In the genomic region with DNA sequence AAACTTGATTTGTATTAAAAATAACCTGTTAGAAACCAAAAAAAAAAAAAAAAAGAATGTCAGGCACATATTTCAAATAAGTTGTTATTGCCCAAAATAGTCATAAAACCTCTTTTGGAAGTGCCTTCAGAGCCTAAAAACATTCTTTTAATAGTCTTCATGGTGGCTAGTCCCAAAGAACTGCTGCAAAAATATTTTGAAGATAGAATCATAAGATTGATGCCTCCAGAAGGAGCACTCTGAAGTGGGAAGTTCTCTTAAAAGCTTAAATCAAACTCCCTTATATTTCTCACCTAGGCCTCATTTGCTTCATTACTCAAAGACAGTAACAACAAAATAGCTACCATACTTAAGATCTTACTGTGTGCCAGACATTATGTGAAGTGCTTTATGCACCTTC, we compare ENCODE assay signal across 34 cellular contexts. TPM values are rescaled to one million over a fixed set of nuclear protein-coding genes. Genes with fewer than 3 reads are reported as not detected.
A peak's percentile ranks its signal among the peaks of the same experiment; 100 is the strongest.
DNase-seq lines count a peak whose midpoint lies in the region; ATAC-seq and TF ChIP-seq lines count a peak whose summit lies in the region.
"Had no signal": no experiment of that assay in that cellular context is flagged by ENCODE, and none has a peak within 500 bp of the region (broad histone marks: within the 10 kb centered on the region; RNA-seq: fewer than 3 reads in every experiment).

No MANE protein-coding gene starts in this region.

- H3K36me3 Mint-ChIP-seq in chondrocyte (ENCODE audit: low read depth) (peaks cover 3% of the 10 kb centered on the region), type B pancreatic cell (no peaks in the 10 kb centered on the region)
- peaks cover 1% of the 10 kb centered on the region for H3K36me3 Mint-ChIP-seq in activated CD8-positive, alpha-beta T cell treated with anti-CD3 and anti-CD28 coated beads, Interleukin-2, amount 10 ng/mL, durations not matched to agents 7 days and 5 days (ENCODE audit: low read depth)
- H3K36me3 Mint-ChIP-seq: naive thymus-derived CD8-positive, alpha-beta T cell had no signal

- ATAC-seq in omental fat pad (ENCODE audit: low FRiP score), result peak; percentile 58
- ATAC-seq in activated CD8-positive, alpha-beta T cell treated with anti-CD3 and anti-CD28 coated beads, Interleukin-2, amount 10 ng/mL, durations not matched to agents 7 days and 5 days, result no peak
- ATAC-seq in GM21723 (IDR thresholded peaks at IDR 0.05; ENCODE audit: unreplicated experiment), result no peak
- no peak for ATAC-seq in esophagus mucosa
- ATAC-seq: left lobe of liver; naive thymus-derived CD8-positive, alpha-beta T cell; stimulated activated naive CD8-positive, alpha-beta T cell treated with anti-CD3 and anti-CD28 coated beads, Interleukin-15, amount 100 ng/mL, for 72 hours had no signal

- in situ Hi-C loops in GM23248 (cut with MboI), result no loop called here

- no peaks in the 10 kb centered on the region for H3K36me3 ChIP-seq in GM23248 (ENCODE audit: low read depth)
- H3K36me3 ChIP-seq: cardiac muscle cell, upper lobe of left lung, WERI-Rb-1 had no signal

- H3K4me2 ChIP-seq in GM23248 (ENCODE audit: unreplicated experiment), result peak overlapping the region; percentile 5
- H3K4me2 ChIP-seq: PC-9, smooth muscle cell had no signal

- H3K27ac ChIP-seq in GM23248, result no peak overlapping the region
- H3K27ac ChIP-seq: cardiac muscle cell, PC-9, upper lobe of left lung, WERI-Rb-1 had no signal

- H3K4me1 ChIP-seq in GM23248 (ENCODE audit: insufficient read depth), result 0 out of 2 replicates have a peak, but pooled peaks cover 7% of the 10 kb centered on the region
- H3K4me1 ChIP-seq: upper lobe of left lung had no signal

- no peak for TF ChIP-seq CTCF in chondrocyte (IDR thresholded peaks at IDR 0.05)
- no peak for TF ChIP-seq CTCF in omental fat pad (IDR thresholded peaks at IDR 0.05)
- TF ChIP-seq CTCF in type B pancreatic cell (conservative IDR thresholded peaks at IDR 0.05), result no peak

- no peak overlapping the region for H3K9ac ChIP-seq in GM23248

- no peaks in the 10 kb centered on the region for H3K27me3 ChIP-seq in GM23248 (replicated peaks; ENCODE audit: insufficient read depth)
- H3K27me3 ChIP-seq: cardiac muscle cell, upper lobe of left lung had no signal

- no peak overlapping the region for H3K4me3 Mint-ChIP-seq in chondrocyte (ENCODE audit: unreplicated experiment)
- no peak overlapping the region for H3K4me3 Mint-ChIP-seq in type B pancreatic cell
- no peak overlapping the region for H3K4me3 Mint-ChIP-seq in activated CD8-positive, alpha-beta T cell treated with anti-CD3 and anti-CD28 coated beads, Interleukin-2, amount 10 ng/mL, durations not matched to agents 7 days and 5 days
- H3K4me3 Mint-ChIP-seq: activated CD4-positive, alpha-beta T cell treated with anti-CD3 and anti-CD28 coated beads, Interleukin-2, amount 10 ng/mL, durations not matched to agents 24 days and 14 days; naive thymus-derived CD8-positive, alpha-beta T cell; stimulated activated naive CD8-positive, alpha-beta T cell treated with anti-CD3 and anti-CD28 coated beads, Interleukin-15, amount 100 ng/mL, for 72 hours had no signal

- POLR2A ChIA-PET in activated CD8-positive, alpha-beta T cell treated with anti-CD3 and anti-CD28 coated beads, Interleukin-2, amount 10 ng/mL, durations not matched to agents 7 days and 5 days (lab: Charles Lee), result no interaction called here

- DNase-seq in GM23248 (no peak), chondrocyte (ENCODE audit: low spot score) (no peak), omental fat pad (ENCODE audit: low spot score) (no peak), type B pancreatic cell (ENCODE audit: extremely low spot score, unreplicated experiment) (no peak), RPMI8226 (no peak)
- DNase-seq in activated CD8-positive, alpha-beta T cell treated with anti-CD3 and anti-CD28 coated beads, Interleukin-2, amount 10 ng/mL, durations not matched to agents 7 days and 5 days, result no peak
- DNase-seq: activated CD4-positive, alpha-beta T cell treated with anti-CD3 and anti-CD28 coated beads, Interleukin-2, amount 10 ng/mL, durations not matched to agents 24 days and 14 days; activated T-cell treated with anti-CD3 and anti-CD28 coated beads, Interleukin-2, amount 50 U/mL, for 48 hours; Calu3; cortex of kidney; DMS79 treated with DMSO at 0.1 percent for 48 hours; GOT3; hypothalamus; mesenchymal stem cell; naive thymus-derived CD8-positive, alpha-beta T cell; NCI-H1694 treated with DMSO at 0.1 percent for 48 hours; NCI-H2171 treated with DMSO at 0.1 percent for 48 hours; NCI-H524 treated with DMSO at 0.1 percent for 48 hours; NK-92 treated with Interleukin-12 subunit alpha and Interleukin-12 subunit beta, amount 100 ng/mL, for 24 hours; occipital lobe; PC-9; SHP77; stimulated activated CD4-positive, alpha-beta T cell treated with anti-CD3 and anti-CD28 coated beads, Interleukin-1b, Interleukin-23, amount 100 ng/mL, for 48 hours; stimulated activated CD8-positive, alpha-beta memory T cell treated with anti-CD3 and anti-CD28 coated beads, Interleukin-4, amount 100 ng/mL, for 48 hours; stimulated activated naive CD8-positive, alpha-beta T cell treated with anti-CD3 and anti-CD28 coated beads, Interleukin-15, amount 100 ng/mL, for 72 hours; SW 1271; T-helper 9 cell; upper lobe of left lung; WERI-Rb-1 had no signal

- no peaks in the 10 kb centered on the region for H3K9me2 ChIP-seq in GM23248 (ENCODE audit: insufficient read depth)

- H3K9me3 ChIP-seq in GM23248 (ENCODE audit: low read depth), result no peaks in the 10 kb centered on the region
- H3K9me3 ChIP-seq: upper lobe of left lung had no signal

- peaks cover 32% of the 10 kb centered on the region for H3K4me1 Mint-ChIP-seq in chondrocyte (ENCODE audit: low read depth)
- peaks cover 3% of the 10 kb centered on the region for H3K4me1 Mint-ChIP-seq in type B pancreatic cell (ENCODE audit: unreplicated experiment)
- no peaks in the 10 kb centered on the region for H3K4me1 Mint-ChIP-seq in activated CD8-positive, alpha-beta T cell treated with anti-CD3 and anti-CD28 coated beads, Interleukin-2, amount 10 ng/mL, durations not matched to agents 7 days and 5 days (ENCODE audit: low read depth)
- H3K4me1 Mint-ChIP-seq: activated CD4-positive, alpha-beta T cell treated with anti-CD3 and anti-CD28 coated beads, Interleukin-2, amount 10 ng/mL, durations not matched to agents 24 days and 14 days; naive thymus-derived CD8-positive, alpha-beta T cell; stimulated activated naive CD8-positive, alpha-beta T cell treated with anti-CD3 and anti-CD28 coated beads, Interleukin-15, amount 100 ng/mL, for 72 hours had no signal

- H2AFZ ChIP-seq in GM23248, result no peak overlapping the region
- H2AFZ ChIP-seq: PC-9 had no signal

- no peak overlapping the region for H3K4me3 ChIP-seq in GM23248
- H3K4me3 ChIP-seq: cardiac muscle cell, PC-9, smooth muscle cell, upper lobe of left lung had no signal

- H3K9me3 Mint-ChIP-seq in chondrocyte (ENCODE audit: low read depth) (peaks cover 7% of the 10 kb centered on the region), type B pancreatic cell (peaks cover 4% of the 10 kb centered on the region)
- H3K9me3 Mint-ChIP-seq in activated CD8-positive, alpha-beta T cell treated with anti-CD3 and anti-CD28 coated beads, Interleukin-2, amount 10 ng/mL, durations not matched to agents 7 days and 5 days (ENCODE audit: insufficient read depth), result no peaks in the 10 kb centered on the region
- H3K9me3 Mint-ChIP-seq: activated CD4-positive, alpha-beta T cell treated with anti-CD3 and anti-CD28 coated beads, Interleukin-2, amount 10 ng/mL, durations not matched to agents 24 days and 14 days; naive thymus-derived CD8-positive, alpha-beta T cell; stimulated activated naive CD8-positive, alpha-beta T cell treated with anti-CD3 and anti-CD28 coated beads, Interleukin-15, amount 100 ng/mL, for 72 hours had no signal

- CTCF ChIA-PET in activated CD8-positive, alpha-beta T cell treated with anti-CD3 and anti-CD28 coated beads, Interleukin-2, amount 10 ng/mL, durations not matched to agents 7 days and 5 days (lab: Charles Lee), result interaction anchor here (1.0 to 1.1 kb wide), 2 partner anchors 10 to 235 kb away, joined by 3 read pairs; no protein-coding TSS in a partner anchor

- no peaks in the 10 kb centered on the region for H4K20me1 ChIP-seq in GM23248 (ENCODE audit: insufficient read depth)

- H3K27me3 Mint-ChIP-seq in chondrocyte (ENCODE audit: low read depth), result no peaks in the 10 kb centered on the region
- no peaks in the 10 kb centered on the region for H3K27me3 Mint-ChIP-seq in type B pancreatic cell
- peaks cover 3% of the 10 kb centered on the region for H3K27me3 Mint-ChIP-seq in activated CD8-positive, alpha-beta T cell treated with anti-CD3 and anti-CD28 coated beads, Interleukin-2, amount 10 ng/mL, durations not matched to agents 7 days and 5 days (ENCODE audit: low read depth)

- H3F3A ChIP-seq in GM23248 (ENCODE audit: insufficient read depth), result peaks cover 13% of the 10 kb centered on the region

- no peaks in the 10 kb centered on the region for H3K79me2 ChIP-seq in GM23248 (ENCODE audit: insufficient read depth)

- peak overlapping the region; percentile 49 for H3K27ac Mint-ChIP-seq in chondrocyte (ENCODE audit: unreplicated experiment)
- H3K27ac Mint-ChIP-seq in type B pancreatic cell, result peak overlapping the region; percentile 57
- H3K27ac Mint-ChIP-seq in activated CD8-positive, alpha-beta T cell treated with anti-CD3 and anti-CD28 coated beads, Interleukin-2, amount 10 ng/mL, durations not matched to agents 7 days and 5 days, result no peak overlapping the region
- H3K27ac Mint-ChIP-seq: activated CD4-positive, alpha-beta T cell treated with anti-CD3 and anti-CD28 coated beads, Interleukin-2, amount 10 ng/mL, durations not matched to agents 24 days and 14 days; naive thymus-derived CD8-positive, alpha-beta T cell; stimulated activated naive CD8-positive, alpha-beta T cell treated with anti-CD3 and anti-CD28 coated beads, Interleukin-15, amount 100 ng/mL, for 72 hours had no signal

RNA-seq across cellular contexts. Expression of gene NT5DC3, which starts 27.2 kb away (rescaled TPM):
- 4.3 and 5.2 TPM in 2 replicates for total RNA-seq in GM23248 (2014; rRNA removed; shearing (Covaris generic))
- 3.2 and 3.4 TPM in 2 replicates for polyA plus RNA-seq in GM23248 (2016; fragmentation: Nextera tagmentation; extraction: Ambion mirVana)
- total RNA-seq in chondrocyte (24.0 to 26.2 TPM (median 25.3 TPM) in 3 replicates), omental fat pad (10 to 100 TPM in 1 of 4 donors, 1 to 10 TPM in 3; 4.1 to 10.2 (median 7.0) TPM), type B pancreatic cell (ENCODE audit: low replicate concordance) (10.9 and 16.3 TPM in 2 replicates), esophagus mucosa (4.8 TPM)
- 1 to 10 TPM; 3.1 to 3.3 TPM for total RNA-seq in activated CD8-positive, alpha-beta T cell treated with anti-CD3 and anti-CD28 coated beads, Interleukin-2, amount 10 ng/mL, durations not matched to agents 7 days and 5 days
